27 cellular contexts compared by ENCODE assay signal in genomic region chr4:161987611-161988010, GRCh38.
"Had no signal": no experiment of that assay in that cellular context is flagged by ENCODE, and none has a peak within 500 bp of the region (broad histone marks: within the 10 kb centered on the region; RNA-seq: fewer than 3 reads in every experiment).

No MANE protein-coding gene starts in this region.

- H3K27me3 Mint-ChIP-seq: progenitor cell of endocrine pancreas; stimulated activated naive B cell treated with anti-CD40 and anti-IgM and Interleukin-4, amounts not matched to agents 10 μg/mL and 1 μg/mL and 100 μg/mL, for 72 hours; stimulated activated naive CD8-positive, alpha-beta T cell treated with anti-CD3 and anti-CD28 coated beads, Interleukin-15, Interleukin-2, amounts not matched to agents 100 ng/mL and 50 ng/mL, for 24 hours had no signal

- H3K9me3 Mint-ChIP-seq: nephron, neural progenitor cell had no signal

- H3K4me1 ChIP-seq: neural progenitor cell, parathyroid adenoma, psoas muscle, right lobe of liver, sigmoid colon, stomach, thyroid gland, tibial nerve, upper lobe of left lung, vagina had no signal

- H3K79me2 ChIP-seq: parathyroid adenoma had no signal

- H3K27ac Mint-ChIP-seq: neural progenitor cell; progenitor cell of endocrine pancreas; stimulated activated effector memory CD8-positive, alpha-beta T cell treated with anti-CD3 and anti-CD28 coated beads, Interleukin-12 subunit alpha, Interleukin-12 subunit beta, amount 100 ng/mL, for 72 hours; stimulated activated naive B cell treated with anti-CD40 and anti-IgM and Interleukin-4, amounts not matched to agents 10 μg/mL and 1 μg/mL and 100 μg/mL, for 72 hours; stimulated activated naive CD8-positive, alpha-beta T cell treated with anti-CD3 and anti-CD28 coated beads, Interleukin-15, Interleukin-2, amounts not matched to agents 100 ng/mL and 50 ng/mL, for 24 hours had no signal

- H3K9ac ChIP-seq: neural progenitor cell, parathyroid adenoma had no signal

- H3K4me3 ChIP-seq: neural progenitor cell, ovary, psoas muscle, right lobe of liver, sigmoid colon, stomach, thoracic aorta, thyroid gland, tibial nerve, upper lobe of left lung, vagina had no signal

- H3K36me3 ChIP-seq: neural progenitor cell, ovary, right lobe of liver, sigmoid colon, stomach, thoracic aorta, thyroid gland, tibial nerve, upper lobe of left lung, vagina had no signal

- ATAC-seq: psoas muscle; right cardiac atrium; right lobe of liver; stimulated activated effector memory CD8-positive, alpha-beta T cell treated with anti-CD3 and anti-CD28 coated beads, Interleukin-12 subunit alpha, Interleukin-12 subunit beta, amount 100 ng/mL, for 72 hours; stimulated activated naive B cell treated with anti-CD40 and anti-IgM and Interleukin-4, amounts not matched to agents 10 μg/mL and 1 μg/mL and 100 μg/mL, for 72 hours had no signal

- H3K36me3 Mint-ChIP-seq: neural progenitor cell; stimulated activated effector memory CD8-positive, alpha-beta T cell treated with anti-CD3 and anti-CD28 coated beads, Interleukin-12 subunit alpha, Interleukin-12 subunit beta, amount 100 ng/mL, for 72 hours; stimulated activated naive B cell treated with anti-CD40 and anti-IgM and Interleukin-4, amounts not matched to agents 10 μg/mL and 1 μg/mL and 100 μg/mL, for 72 hours had no signal

- H3K27me3 ChIP-seq: neural progenitor cell, ovary, right lobe of liver, sigmoid colon, stomach, thyroid gland, tibial nerve, upper lobe of left lung, vagina had no signal

- H3K4me1 Mint-ChIP-seq: nephron; stimulated activated effector memory CD8-positive, alpha-beta T cell treated with anti-CD3 and anti-CD28 coated beads, Interleukin-12 subunit alpha, Interleukin-12 subunit beta, amount 100 ng/mL, for 72 hours; stimulated activated naive B cell treated with anti-CD40 and anti-IgM and Interleukin-4, amounts not matched to agents 10 μg/mL and 1 μg/mL and 100 μg/mL, for 72 hours had no signal

- H3K4me3 Mint-ChIP-seq: nephron; neural progenitor cell; stimulated activated effector memory CD8-positive, alpha-beta T cell treated with anti-CD3 and anti-CD28 coated beads, Interleukin-12 subunit alpha, Interleukin-12 subunit beta, amount 100 ng/mL, for 72 hours; stimulated activated naive B cell treated with anti-CD40 and anti-IgM and Interleukin-4, amounts not matched to agents 10 μg/mL and 1 μg/mL and 100 μg/mL, for 72 hours; stimulated activated naive CD8-positive, alpha-beta T cell treated with anti-CD3 and anti-CD28 coated beads, Interleukin-15, Interleukin-2, amounts not matched to agents 100 ng/mL and 50 ng/mL, for 24 hours had no signal

- H3K27ac ChIP-seq: neural progenitor cell, ovary, parathyroid adenoma, psoas muscle, right lobe of liver, sigmoid colon, stomach, thoracic aorta, thyroid gland, tibial nerve, upper lobe of left lung, vagina had no signal

- H3K9me3 ChIP-seq: ovary, psoas muscle, right lobe of liver, sigmoid colon, stomach, thoracic aorta, thyroid gland, tibial nerve, upper lobe of left lung, vagina had no signal

- DNase-seq: occipital lobe; ovary; posterior cingulate gyrus; psoas muscle; right cardiac atrium; right lobe of liver; sigmoid colon; small intestine; stimulated activated CD4-positive, alpha-beta T cell treated with anti-CD3 and anti-CD28 coated beads, Interleukin-15, amount 100 ng/mL, for 24 hours; stimulated activated CD4-positive, alpha-beta T cell treated with anti-CD3 and anti-CD28 coated beads, Interleukin-2, amount 100 ng/mL, for 24 hours; stimulated activated CD4-positive, alpha-beta T cell treated with anti-CD3 and anti-CD28 coated beads, Interleukin-2, amount 100 ng/mL, for 48 hours; stimulated activated CD4-positive, alpha-beta T cell treated with anti-CD3 and anti-CD28 coated beads, Interleukin-4, amount 100 ng/mL, for 24 hours; stimulated activated naive B cell treated with anti-CD40 and anti-IgM and Interleukin-4, amounts not matched to agents 10 μg/mL and 1 μg/mL and 100 μg/mL, for 72 hours; stimulated activated naive CD4-positive, alpha-beta T cell treated with Interleukin-2 at 50 U/mL for 16 hours; stomach; thyroid gland; trophoblast cell; upper lobe of left lung had no signal

- H3K4me2 ChIP-seq: neural progenitor cell had no signal

- H2AFZ ChIP-seq: neural progenitor cell, parathyroid adenoma had no signal
